In the genomic region with DNA sequence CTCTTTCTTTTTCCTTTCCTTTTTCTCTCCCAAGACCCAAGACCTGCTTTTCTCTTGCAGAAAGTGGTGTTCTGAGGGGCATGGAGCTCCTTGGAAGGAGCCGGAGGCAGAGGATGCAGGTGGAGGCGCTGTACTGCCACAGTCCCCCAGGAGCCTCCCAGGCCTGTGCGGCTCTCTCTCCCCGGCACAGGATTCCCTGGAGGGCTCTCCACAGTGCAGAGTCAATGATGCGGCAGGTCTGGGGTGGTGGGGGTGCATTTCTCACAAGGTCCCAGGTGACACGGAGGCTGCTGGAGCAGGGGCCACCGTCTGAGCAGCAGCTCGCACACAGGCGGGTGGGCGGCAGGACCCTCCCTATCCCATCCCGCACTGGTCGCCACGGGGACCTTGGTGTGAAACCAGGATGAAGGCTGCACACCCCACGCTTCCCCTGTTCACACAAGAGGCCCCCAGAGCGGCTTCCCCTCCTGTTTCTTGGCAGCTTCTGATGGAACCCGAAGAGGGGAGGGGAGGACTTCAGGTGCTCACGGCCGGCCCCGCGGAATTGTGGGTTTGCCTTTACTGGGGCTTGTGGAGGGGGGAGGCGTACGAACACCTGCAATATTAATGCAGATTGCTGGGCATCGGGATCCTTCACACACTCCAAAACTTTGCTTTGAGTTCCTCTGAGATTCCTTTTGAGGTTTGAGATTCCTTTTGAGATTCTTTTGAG, we compare ENCODE assay signal across 16 cellular contexts.
DNase-seq lines count a peak whose midpoint lies in the region; ATAC-seq and TF ChIP-seq lines count a peak whose summit lies in the region.
"Had no signal": no experiment of that assay in that cellular context is flagged by ENCODE, and none has a peak within 500 bp of the region (broad histone marks: within the 10 kb centered on the region; RNA-seq: fewer than 3 reads in every experiment).

No MANE protein-coding gene starts in this region.

- H3K36me3 Mint-ChIP-seq in GM23338 (ENCODE audit: low read depth), result no peaks in the 10 kb centered on the region; the same call in 2 of the 3 replicates
- no peaks in the 10 kb centered on the region for H3K36me3 Mint-ChIP-seq in glutamatergic neuron (ENCODE audit: unreplicated experiment)
- H3K36me3 Mint-ChIP-seq in HFFc6 (ENCODE audit: low read depth), result no peaks in the 10 kb centered on the region

- H3K9me2 ChIP-seq in GM23338 (ENCODE audit: insufficient read depth), result no peaks in the 10 kb centered on the region

- no peak overlapping the region for H3K4me3 Mint-ChIP-seq in GM23338
- peak overlapping the region; percentile 11 for H3K4me3 Mint-ChIP-seq in glutamatergic neuron (ENCODE audit: unreplicated experiment)
- H3K4me3 Mint-ChIP-seq in HFFc6, result no peak overlapping the region
- H3K4me3 Mint-ChIP-seq: B cell; CD4-positive, alpha-beta T cell had no signal

- peaks cover 7% of the 10 kb centered on the region; the same call in 1 of the 2 replicates for H3K27me3 ChIP-seq in BLaER1
- no peaks in the 10 kb centered on the region for H3K27me3 ChIP-seq in GM23338 (ENCODE audit: insufficient read depth)

- H3K79me2 ChIP-seq in GM23338 (replicated peaks; ENCODE audit: insufficient read depth), result no peaks in the 10 kb centered on the region

- H3K36me3 ChIP-seq in BLaER1 (no peaks in the 10 kb centered on the region), GM23338 (ENCODE audit: insufficient read depth) (no peaks in the 10 kb centered on the region)

- H2AFZ ChIP-seq in GM23338, result no peak overlapping the region

- peak overlapping the region; percentile 54 for H3K9ac ChIP-seq in BLaER1

- ATAC-seq in GM23338, result peak; percentile 48
- no peak for ATAC-seq in GM21528 (IDR thresholded peaks at IDR 0.05; ENCODE audit: low FRiP score, unreplicated experiment)

- H3K27ac Mint-ChIP-seq in GM23338, result no peak overlapping the region
- H3K27ac Mint-ChIP-seq in glutamatergic neuron (ENCODE audit: unreplicated experiment), result no peak overlapping the region
- H3K27ac Mint-ChIP-seq in HFFc6, result no peak overlapping the region; the same call in 1 of the 2 replicates
- H3K27ac Mint-ChIP-seq: B cell; CD4-positive, alpha-beta T cell had no signal

- H3K9me3 Mint-ChIP-seq in GM23338, result no peaks in the 10 kb centered on the region
- H3K9me3 Mint-ChIP-seq in glutamatergic neuron (ENCODE audit: unreplicated experiment), result peaks cover 14% of the 10 kb centered on the region
- no peaks in the 10 kb centered on the region for H3K9me3 Mint-ChIP-seq in HFFc6
- H3K9me3 Mint-ChIP-seq: CD4-positive, alpha-beta T cell had no signal

- peaks cover 17% of the 10 kb centered on the region for H3K27me3 Mint-ChIP-seq in GM23338 (ENCODE audit: insufficient read depth, low read depth, poor library complexity)
- H3K27me3 Mint-ChIP-seq in glutamatergic neuron (ENCODE audit: unreplicated experiment), result peaks cover 16% of the 10 kb centered on the region
- peaks cover 64% of the 10 kb centered on the region for H3K27me3 Mint-ChIP-seq in HFFc6 (ENCODE audit: insufficient read depth)

- peaks cover 39% of the 10 kb centered on the region for H3K4me1 ChIP-seq in BLaER1
- H3K4me1 ChIP-seq in GM23338 (ENCODE audit: insufficient read depth), result no peaks in the 10 kb centered on the region

- no peak for TF ChIP-seq CTCF in GM23338 (conservative IDR thresholded peaks at IDR 0.05; ENCODE audit: low read depth in 2 of 2)
- no peak for TF ChIP-seq CTCF in glutamatergic neuron (IDR thresholded peaks at IDR 0.05; ENCODE audit: partially characterized antibody, unreplicated experiment)
- no peak for TF ChIP-seq CTCF in HFFc6 (IDR thresholded peaks at IDR 0.05)

- H3K27ac ChIP-seq in BLaER1 (no peak overlapping the region), GM23338 (ENCODE audit: low read depth) (no peak overlapping the region)
- H3K27ac ChIP-seq: C4-2B had no signal

- H3K4me2 ChIP-seq in BLaER1 (peak overlapping the region; percentile 84), GM23338 (no peak overlapping the region)

- no peaks in the 10 kb centered on the region for H3F3A ChIP-seq in GM23338 (replicated peaks; ENCODE audit: low read depth)

- H3K4me1 Mint-ChIP-seq in GM23338 (no peaks in the 10 kb centered on the region; the same call in 2 of the 3 replicates), glutamatergic neuron (ENCODE audit: low read depth, unreplicated experiment) (peaks cover 34% of the 10 kb centered on the region), HFFc6 (ENCODE audit: low read depth) (no peaks in the 10 kb centered on the region)
- H3K4me1 Mint-ChIP-seq: B cell had no signal

- peaks cover 22% of the 10 kb centered on the region for H4K20me1 ChIP-seq in BLaER1
- no peaks in the 10 kb centered on the region for H4K20me1 ChIP-seq in GM23338 (replicated peaks; ENCODE audit: insufficient read depth)

- no peak overlapping the region for H3K4me3 ChIP-seq in BLaER1
- no peak overlapping the region for H3K4me3 ChIP-seq in GM23338

- no peaks in the 10 kb centered on the region for H3K9me3 ChIP-seq in BLaER1

- no peak for DNase-seq in GM23338 (ENCODE audit: low spot score)
- DNase-seq in NCI-H2171 treated with DMSO at 0.1 percent for 48 hours (lab: John Stamatoyannopoulos, UW), result peak; percentile 82
- no peak for DNase-seq in glutamatergic neuron
- no peak for DNase-seq in glomerular visceral epithelial cell (ENCODE audit: extremely low spot score)
- no peak for DNase-seq in HFFc6
- DNase-seq in NOMO-1 treated with dmso at 0.1 percent for 144 hours (lab: John Stamatoyannopoulos, UW; ENCODE audit: unreplicated experiment), result no peak
- DNase-seq: CD4-positive, alpha-beta T cell; DMS153; DMS79; GDM1; HCEC 1CT; KG1 had no signal

TF ChIP-seq in GM23338, 12 proteins besides CTCF, POLR2A, EP300 and RAD21 (continues in another document):
- TF ChIP-seq ZNF331 (CRISPR knock-in tag; IDR thresholded peaks at IDR 0.05; ENCODE audit: low read depth) (no peak), JUNB (IDR thresholded peaks at IDR 0.05; ENCODE audit: unreplicated experiment) (no peak), EZH2phosphoT487 (IDR thresholded peaks at IDR 0.05; ENCODE audit: unreplicated experiment) (no peak), STAT1 (IDR thresholded peaks at IDR 0.05; ENCODE audit: unreplicated experiment) (no peak), POLR2AphosphoS5 (IDR thresholded peaks at IDR 0.05; ENCODE audit: low read depth) (no peak), NANOG (IDR thresholded peaks at IDR 0.05; ENCODE audit: borderline replicate concordance) (no peak), EZH2 (IDR thresholded peaks at IDR 0.05; ENCODE audit: low read depth, unreplicated experiment) (no peak)
- TF ChIP-seq, protein P1, sequence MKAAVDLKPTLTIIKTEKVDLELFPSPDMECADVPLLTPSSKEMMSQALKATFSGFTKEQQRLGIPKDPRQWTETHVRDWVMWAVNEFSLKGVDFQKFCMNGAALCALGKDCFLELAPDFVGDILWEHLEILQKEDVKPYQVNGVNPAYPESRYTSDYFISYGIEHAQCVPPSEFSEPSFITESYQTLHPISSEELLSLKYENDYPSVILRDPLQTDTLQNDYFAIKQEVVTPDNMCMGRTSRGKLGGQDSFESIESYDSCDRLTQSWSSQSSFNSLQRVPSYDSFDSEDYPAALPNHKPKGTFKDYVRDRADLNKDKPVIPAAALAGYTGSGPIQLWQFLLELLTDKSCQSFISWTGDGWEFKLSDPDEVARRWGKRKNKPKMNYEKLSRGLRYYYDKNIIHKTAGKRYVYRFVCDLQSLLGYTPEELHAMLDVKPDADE (IDR thresholded peaks at IDR 0.05), result no peak
- TF ChIP-seq, protein P2, sequence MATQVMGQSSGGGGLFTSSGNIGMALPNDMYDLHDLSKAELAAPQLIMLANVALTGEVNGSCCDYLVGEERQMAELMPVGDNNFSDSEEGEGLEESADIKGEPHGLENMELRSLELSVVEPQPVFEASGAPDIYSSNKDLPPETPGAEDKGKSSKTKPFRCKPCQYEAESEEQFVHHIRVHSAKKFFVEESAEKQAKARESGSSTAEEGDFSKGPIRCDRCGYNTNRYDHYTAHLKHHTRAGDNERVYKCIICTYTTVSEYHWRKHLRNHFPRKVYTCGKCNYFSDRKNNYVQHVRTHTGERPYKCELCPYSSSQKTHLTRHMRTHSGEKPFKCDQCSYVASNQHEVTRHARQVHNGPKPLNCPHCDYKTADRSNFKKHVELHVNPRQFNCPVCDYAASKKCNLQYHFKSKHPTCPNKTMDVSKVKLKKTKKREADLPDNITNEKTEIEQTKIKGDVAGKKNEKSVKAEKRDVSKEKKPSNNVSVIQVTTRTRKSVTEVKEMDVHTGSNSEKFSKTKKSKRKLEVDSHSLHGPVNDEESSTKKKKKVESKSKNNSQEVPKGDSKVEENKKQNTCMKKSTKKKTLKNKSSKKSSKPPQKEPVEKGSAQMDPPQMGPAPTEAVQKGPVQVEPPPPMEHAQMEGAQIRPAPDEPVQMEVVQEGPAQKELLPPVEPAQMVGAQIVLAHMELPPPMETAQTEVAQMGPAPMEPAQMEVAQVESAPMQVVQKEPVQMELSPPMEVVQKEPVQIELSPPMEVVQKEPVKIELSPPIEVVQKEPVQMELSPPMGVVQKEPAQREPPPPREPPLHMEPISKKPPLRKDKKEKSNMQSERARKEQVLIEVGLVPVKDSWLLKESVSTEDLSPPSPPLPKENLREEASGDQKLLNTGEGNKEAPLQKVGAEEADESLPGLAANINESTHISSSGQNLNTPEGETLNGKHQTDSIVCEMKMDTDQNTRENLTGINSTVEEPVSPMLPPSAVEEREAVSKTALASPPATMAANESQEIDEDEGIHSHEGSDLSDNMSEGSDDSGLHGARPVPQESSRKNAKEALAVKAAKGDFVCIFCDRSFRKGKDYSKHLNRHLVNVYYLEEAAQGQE (IDR thresholded peaks at IDR 0.05; ENCODE audit: unreplicated experiment), result no peak
